ENCODE assay signal across 13 cellular contexts in genomic region chr13:46893221-46893620, GRCh38. TPM values are rescaled to one million over a fixed set of nuclear protein-coding genes. Genes with fewer than 3 reads are reported as not detected.
DNase-seq lines count a peak whose midpoint lies in the region; ATAC-seq and TF ChIP-seq lines count a peak whose summit lies in the region.
"Had no signal": no experiment of that assay in that cellular context is flagged by ENCODE, and none has a peak within 500 bp of the region (broad histone marks: within the 10 kb centered on the region; RNA-seq: fewer than 3 reads in every experiment).

No MANE protein-coding gene starts in this region.

- DNase-seq in heart right ventricle: no peak
- no peak for DNase-seq in right cardiac atrium
- no peak for DNase-seq in central memory CD8-positive, alpha-beta T cell (ENCODE audit: low spot score in 2 of 2)
- no peak for DNase-seq in UCSD-AML1 (lab: John Stamatoyannopoulos, UW; ENCODE audit: unreplicated experiment)
- DNase-seq in testis: no peak
- DNase-seq: activated CD4-positive, alpha-beta memory T cell treated with anti-CD3 and anti-CD28 coated beads for 36 hours; NCI-H510A had no signal

- H3K27ac ChIP-seq in heart right ventricle (no peak overlapping the region), right cardiac atrium (ENCODE audit: low read length) (no peak overlapping the region), testis (no peak overlapping the region)
- H3K27ac ChIP-seq: SJSA1 had no signal

- H3K27me3 ChIP-seq in heart right ventricle (peaks cover 0 to 63% (median 25%) of the 10 kb centered on the region in 7 donors), right cardiac atrium (ENCODE audit: control insufficient read depth, insufficient read depth) (no peaks in the 10 kb centered on the region), testis (no peaks in the 10 kb centered on the region)

- H3K9me3 Mint-ChIP-seq in central memory CD8-positive, alpha-beta T cell: no peaks in the 10 kb centered on the region
- H3K9me3 Mint-ChIP-seq in nephron: peaks cover 14% of the 10 kb centered on the region
- H3K9me3 Mint-ChIP-seq: activated CD4-positive, alpha-beta memory T cell treated with anti-CD3 and anti-CD28 coated beads for 36 hours had no signal

- peaks cover 81% of the 10 kb centered on the region for H3K27me3 Mint-ChIP-seq in central memory CD8-positive, alpha-beta T cell
- peaks cover 23% of the 10 kb centered on the region for H3K27me3 Mint-ChIP-seq in nephron (ENCODE audit: low read depth)

- peaks cover 3% of the 10 kb centered on the region for H3K36me3 Mint-ChIP-seq in central memory CD8-positive, alpha-beta T cell (ENCODE audit: insufficient read depth)
- peaks cover 15% of the 10 kb centered on the region for H3K36me3 Mint-ChIP-seq in nephron (ENCODE audit: low read depth)
- H3K36me3 Mint-ChIP-seq: activated CD4-positive, alpha-beta memory T cell treated with anti-CD3 and anti-CD28 coated beads for 36 hours had no signal

- TF ChIP-seq CTCF in heart right ventricle (IDR thresholded peaks at IDR 0.05) (no peak), nephron (IDR thresholded peaks at IDR 0.05; ENCODE audit: unreplicated experiment in 3 of 3) (no peak), testis (IDR thresholded peaks at IDR 0.05) (no peak)

- peaks cover 0 to 5% (median 0%) of the 10 kb centered on the region in 11 donors for H3K9me3 ChIP-seq in heart right ventricle
- no peaks in the 10 kb centered on the region for H3K9me3 ChIP-seq in right cardiac atrium (ENCODE audit: control insufficient read depth, low read length)
- no peaks in the 10 kb centered on the region for H3K9me3 ChIP-seq in testis
- H3K9me3 ChIP-seq: SJSA1 had no signal

- peak overlapping the region; percentile 59 for H3K4me3 Mint-ChIP-seq in central memory CD8-positive, alpha-beta T cell
- H3K4me3 Mint-ChIP-seq in nephron: peak overlapping the region; percentile 80 to 87 (median 86)

- no peaks in the 10 kb centered on the region for H3K36me3 ChIP-seq in heart right ventricle
- no peaks in the 10 kb centered on the region for H3K36me3 ChIP-seq in testis (ENCODE audit: low read depth, missing control alignments)
- H3K36me3 ChIP-seq: SJSA1 had no signal

- peaks cover 0 to 25% (median 12%) of the 10 kb centered on the region in 9 donors for H3K4me1 ChIP-seq in heart right ventricle
- no peaks in the 10 kb centered on the region for H3K4me1 ChIP-seq in right cardiac atrium (ENCODE audit: control insufficient read depth, insufficient read depth, low read length)
- H3K4me1 ChIP-seq in testis: no peaks in the 10 kb centered on the region

- peaks cover 6% of the 10 kb centered on the region for H3K4me1 Mint-ChIP-seq in central memory CD8-positive, alpha-beta T cell
- H3K4me1 Mint-ChIP-seq in nephron: peaks cover 45% of the 10 kb centered on the region

- no peak for TF ChIP-seq POLR2A in testis (IDR thresholded peaks at IDR 0.05)

- H3K4me3 ChIP-seq in heart right ventricle (peak overlapping the region in 6 of 10 donors; percentile 59 to 69 (median 61)), right cardiac atrium (ENCODE audit: low read length) (no peak overlapping the region), testis (no peak overlapping the region)

- WGBS in heart right ventricle, 2 donors: 24 to 32% methylated on average over 4 of the region's 4 CpGs
- WGBS in right cardiac atrium: 27% methylated on average over 4 of the region's 4 CpGs
- WGBS in testis, 2 donors: 16 to 31% methylated on average over 4 of the region's 4 CpGs

- intact Hi-C loops in heart right ventricle (cut with DNase I): loop anchor here in 3 of 10 donors (10.0 kb wide), 2 partner anchors 318 to 882 kb away; no protein-coding TSS in a partner anchor
- intact Hi-C loops in right cardiac atrium (cut with DNase I): no loop called here
- intact Hi-C loops in testis (cut with DNase I; ENCODE audit: low total_unique reads): no loop called here

- H3K27ac Mint-ChIP-seq in central memory CD8-positive, alpha-beta T cell (ENCODE audit: low read depth): no peak overlapping the region
- H3K27ac Mint-ChIP-seq in nephron: peak overlapping the region; percentile 84 to 92 (median 91)
- H3K27ac Mint-ChIP-seq: activated CD4-positive, alpha-beta memory T cell treated with anti-CD3 and anti-CD28 coated beads for 36 hours had no signal

- no peak for ATAC-seq in heart right ventricle
- ATAC-seq in right cardiac atrium: no peak
- no peak for ATAC-seq in central memory CD8-positive, alpha-beta T cell (replicated peaks; ENCODE audit: extremely low read depth, poor library complexity, severe bottlenecking)
- no peak for ATAC-seq in HG02588 (IDR thresholded peaks at IDR 0.05; ENCODE audit: unreplicated experiment)
- no peak for ATAC-seq in HG03025 (IDR thresholded peaks at IDR 0.05; ENCODE audit: low FRiP score, unreplicated experiment)

RNA-seq across cellular contexts. Expression of gene HTR2A, which starts 3.6 kb away (rescaled TPM):
- total RNA-seq in heart right ventricle (under 1 TPM in 2 of 10 donors, not detected in 8; 0.04 to 0.38 TPM), right cardiac atrium (1 to 10 TPM in 1 of 4 donors, under 1 TPM in 3; 0.11 to 1.1 (median 0.31) TPM), testis (1 to 10 TPM in 1 of 2 donors, under 1 TPM in 1; 0.74 to 1.4 TPM)
- polyA plus RNA-seq in heart right ventricle (under 1 TPM in 1 of 2 donors, not detected in 1; 0.03 TPM), right cardiac atrium (0.32 TPM), testis (ENCODE audit: insufficient read depth, low read depth, low replicate concordance) (1.0 TPM)
- total RNA-seq: activated CD4-positive, alpha-beta memory T cell treated with anti-CD3 and anti-CD28 coated beads for 36 hours; epithelial cell of proximal tubule; kidney epithelial cell; SJSA1 had no signal

Comparison
In these comparisons a context has a peak if more than half of its experiments do, and no peak if none do; other contexts are left out.
1. H3K4me3 ChIP-seq: peak in heart right ventricle (6 of 10); none in right cardiac atrium (single experiment) and testis (0 of 2).